Comparison of ENCODE assay signal across 12 cellular contexts in the genomic region with DNA sequence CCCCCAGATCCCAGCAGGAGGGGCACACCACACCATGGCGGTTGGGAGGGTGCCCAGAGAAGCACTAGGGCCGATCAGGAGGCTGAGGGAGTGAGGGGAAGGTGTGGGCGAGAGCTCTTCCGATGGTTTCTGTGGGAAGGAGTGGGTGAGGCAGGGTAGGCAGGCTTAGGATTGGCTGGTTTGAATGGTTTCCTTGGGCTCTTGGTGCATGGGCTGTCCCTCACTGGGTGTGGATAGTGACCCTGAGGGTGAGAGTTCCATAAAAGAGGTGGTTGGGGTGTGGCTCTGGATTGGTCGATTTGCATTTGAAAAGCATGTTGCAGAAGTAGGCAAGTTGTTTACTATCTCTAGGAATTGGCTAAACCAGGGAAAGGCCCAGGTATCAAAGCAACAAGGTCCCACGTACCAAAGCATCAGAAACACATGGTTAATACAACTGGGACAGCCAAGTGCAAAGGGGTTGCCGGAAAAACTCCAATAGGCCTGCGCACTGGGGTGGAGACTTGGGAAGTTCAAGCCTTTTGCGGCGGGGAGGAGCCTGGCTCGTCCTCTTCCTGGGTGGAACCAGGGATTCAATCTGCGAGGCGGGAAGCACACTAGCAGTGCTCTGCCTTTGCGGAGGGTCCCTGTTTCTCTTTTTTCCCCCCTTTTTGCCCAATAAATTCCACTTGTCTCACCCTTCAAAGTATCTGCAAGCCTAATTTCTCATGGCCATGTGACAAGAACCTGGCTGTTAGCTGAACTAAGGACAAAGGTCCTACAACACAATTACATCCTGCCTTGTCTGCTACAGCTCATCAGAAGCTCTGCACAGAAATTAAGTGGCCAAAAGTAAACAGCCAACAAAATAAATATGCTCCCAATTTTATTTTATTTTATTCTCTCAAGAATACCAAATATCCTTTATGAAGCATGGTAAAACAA. TPM values are rescaled to one million over a fixed set of nuclear protein-coding genes. Genes with fewer than 3 reads are reported as not detected.
A peak's percentile ranks its signal among the peaks of the same experiment; 100 is the strongest.
DNase-seq lines count a peak whose midpoint lies in the region; ATAC-seq and TF ChIP-seq lines count a peak whose summit lies in the region.
"Had no signal": no experiment of that assay in that cellular context is flagged by ENCODE, and none has a peak within 500 bp of the region (broad histone marks: within the 10 kb centered on the region; RNA-seq: fewer than 3 reads in every experiment).

No MANE protein-coding gene starts in this region.

- H3K27me3 Mint-ChIP-seq in neural progenitor cell (ENCODE audit: insufficient read depth, low read depth): peaks cover 2% of the 10 kb centered on the region

- H2BK120ac ChIP-seq in IMR-90 (ENCODE audit: low read depth, low read length): peak overlapping the region; percentile 94

- H2AFZ ChIP-seq in IMR-90 (replicated peaks; ENCODE audit: low read length, poor library complexity): no peak overlapping the region
- H2AFZ ChIP-seq in neural progenitor cell (replicated peaks): no peak overlapping the region

- H3K23ac ChIP-seq in IMR-90 (ENCODE audit: low read depth, low read length): peak overlapping the region; percentile 77; the same call in 1 of the 2 replicates

- dilution Hi-C loops in IMR-90 (cut with HindIII; ENCODE audit: low sequenced_read_pairs, unreplicated experiment): no loop called here

- H3K4ac ChIP-seq in IMR-90 (ENCODE audit: low read depth, low read length): peak overlapping the region; percentile 95

- H4K20me1 ChIP-seq in IMR-90 (ENCODE audit: insufficient read depth, low read length) (no peaks in the 10 kb centered on the region), neural progenitor cell (ENCODE audit: low read depth) (no peaks in the 10 kb centered on the region)

- no peak for DNase-seq in IMR-90
- DNase-seq in right atrium auricular region (ENCODE audit: low spot score): no peak
- no peak for DNase-seq in neural progenitor cell (ENCODE audit: low spot score)
- DNase-seq in omental fat pad (ENCODE audit: low spot score): no peak
- DNase-seq in sigmoid colon: no peak
- DNase-seq in NCI-H2196 (lab: John Stamatoyannopoulos, UW; ENCODE audit: unreplicated experiment): no peak
- no peak for DNase-seq in GM19238 (ENCODE audit: insufficient read length, low spot score)
- DNase-seq: kidney glomerular epithelial cell; NCI-H2029 treated with DMSO at 0.1 percent for 48 hours; NK-92 treated with Interleukin-12 subunit alpha and Interleukin-12 subunit beta, amount 100 ng/mL, for 24 hours had no signal

- H3K4me1 ChIP-seq in IMR-90 (ENCODE audit: control insufficient read depth, insufficient read depth, low read length) (peaks cover 14% of the 10 kb centered on the region), right atrium auricular region (peaks cover 0 to 52% of the 10 kb centered on the region in 2 donors), neural progenitor cell (no peaks in the 10 kb centered on the region), sigmoid colon (peaks cover 0 to 25% (median 15%) of the 10 kb centered on the region in 4 donors)

- no peaks in the 10 kb centered on the region for H3K79me1 ChIP-seq in IMR-90 (ENCODE audit: low read depth in 1 of 2, low read length in 2 of 2)

- 0 out of 2 replicates have a peak, but pooled peaks cover 2% of the 10 kb centered on the region for H3K9me3 ChIP-seq in IMR-90 (ENCODE audit: control insufficient read depth, insufficient read depth, low read length)
- H3K9me3 ChIP-seq in right atrium auricular region: no peaks in the 10 kb centered on the region
- no peaks in the 10 kb centered on the region for H3K9me3 ChIP-seq in neural progenitor cell (ENCODE audit: low read depth)
- H3K9me3 ChIP-seq in sigmoid colon: no peaks in the 10 kb centered on the region

- peak overlapping the region; percentile 94; the same call in 1 of the 2 replicates for H2BK20ac ChIP-seq in IMR-90 (ENCODE audit: low read depth, low read length)

- H2AK9ac ChIP-seq in IMR-90 (replicated peaks; ENCODE audit: low read depth, low read length, poor library complexity): no peak overlapping the region

- CTCF ChIA-PET in IMR-90 (lab: Yijun Ruan, JAX): interaction anchor here (2.9 kb wide), 1 partner anchor 206 kb away, joined by 11 read pairs; no protein-coding TSS in a partner anchor

- in situ Hi-C loops in IMR-90 (cut with MboI; ENCODE audit: low sequenced_read_pairs): no loop called here

- no peak overlapping the region for H3K56ac ChIP-seq in IMR-90 (ENCODE audit: extremely low read depth, insufficient read depth, low read length)

- no peak for TF ChIP-seq POLR2A in IMR-90 (IDR thresholded peaks at IDR 0.05; ENCODE audit: low read depth, low read length)
- TF ChIP-seq POLR2A in sigmoid colon (IDR thresholded peaks at IDR 0.05): no peak

- no peak overlapping the region for H3K27ac Mint-ChIP-seq in neural progenitor cell

- no TSS peak for BruUV-seq in IMR-90 (replicated peaks; lab: Mats Ljungman, UMichigan)

- POLR2A ChIA-PET in IMR-90 (lab: Charles Lee; ENCODE audit: unreplicated experiment): no interaction called here

- H4K91ac ChIP-seq in IMR-90 (ENCODE audit: insufficient read depth, low read depth, low read length): peak overlapping the region; percentile 91

- intact Hi-C loops in IMR-90 (cut with micrococcal nuclease) (loop anchor here (5.0 kb wide), 1 partner anchor 67 kb away; no protein-coding TSS in a partner anchor), sigmoid colon (cut with DNase I) (no loop called here)

- peaks cover 14% of the 10 kb centered on the region for H3K9me1 ChIP-seq in IMR-90 (ENCODE audit: insufficient read depth, low read length)

- 72% methylated on average over 12 of the region's 14 CpGs; no CpG with 5 or more reads in 1 of the 2 experiments for WGBS in IMR-90 (ENCODE audit: extremely low coverage in 2 of 2, insufficient read length in 1 of 2), 2 experiments
- WGBS in sigmoid colon, 2 donors: 78 to 79% methylated on average over 14 of the region's 14 CpGs

- ATAC-seq in IMR-90 (ENCODE audit: low read depth): no peak
- no peak for ATAC-seq in omental fat pad (ENCODE audit: low FRiP score)

- H3K9ac ChIP-seq in IMR-90 (ENCODE audit: low read depth, low read length) (no peak overlapping the region), neural progenitor cell (no peak overlapping the region)

- H3K27ac ChIP-seq in C4-2B (peak overlapping the region; percentile 81), IMR-90 (ENCODE audit: insufficient read depth, low read length) (peak overlapping the region; percentile 3; the same call in 1 of the 2 replicates), right atrium auricular region (peak overlapping the region; percentile 54 to 69), neural progenitor cell (no peak overlapping the region), sigmoid colon (peak overlapping the region in 1 of 4 donors; percentile 57)

- no peaks in the 10 kb centered on the region for H3F3A ChIP-seq in neural progenitor cell (ENCODE audit: low read depth)

- H3K36me3 ChIP-seq in IMR-90 (ENCODE audit: control insufficient read depth, insufficient read depth, low read length): no peaks in the 10 kb centered on the region
- no peaks in the 10 kb centered on the region for H3K36me3 ChIP-seq in right atrium auricular region
- no peaks in the 10 kb centered on the region for H3K36me3 ChIP-seq in neural progenitor cell
- no peaks in the 10 kb centered on the region for H3K36me3 ChIP-seq in sigmoid colon

- H3K79me2 ChIP-seq in neural progenitor cell (ENCODE audit: low read depth): no peaks in the 10 kb centered on the region

- H3K27me3 ChIP-seq in IMR-90 (ENCODE audit: control insufficient read depth, insufficient read depth, low read length) (no peaks in the 10 kb centered on the region), right atrium auricular region (no peaks in the 10 kb centered on the region), neural progenitor cell (no peaks in the 10 kb centered on the region), sigmoid colon (no peaks in the 10 kb centered on the region)

- H3K4me1 Mint-ChIP-seq in neural progenitor cell: no peaks in the 10 kb centered on the region

- H3K4me2 ChIP-seq in IMR-90 (ENCODE audit: low read depth, low read length): no peak overlapping the region
- H3K4me2 ChIP-seq in neural progenitor cell: no peak overlapping the region

- H3K4me3 ChIP-seq in IMR-90 (ENCODE audit: insufficient read depth, low read depth, low read length) (no peak overlapping the region), right atrium auricular region (no peak overlapping the region), neural progenitor cell (no peak overlapping the region), sigmoid colon (no peak overlapping the region)

- TF ChIP-seq CTCF in C4-2B (conservative IDR thresholded peaks at IDR 0.05) (no peak), IMR-90 (conservative IDR thresholded peaks at IDR 0.05; ENCODE audit: low read depth, low read length) (no peak), right atrium auricular region (IDR thresholded peaks at IDR 0.05) (no peak), neural progenitor cell (IDR thresholded peaks at IDR 0.05) (no peak), omental fat pad (IDR thresholded peaks at IDR 0.05) (no peak), sigmoid colon (IDR thresholded peaks at IDR 0.05) (no peak)

- H3K4me3 Mint-ChIP-seq in neural progenitor cell: peak overlapping the region; percentile 58

- no peak for TF ChIP-seq EP300 in sigmoid colon (IDR thresholded peaks at IDR 0.05)

- peak overlapping the region; percentile 24; the same call in 1 of the 2 replicates for H4K5ac ChIP-seq in IMR-90 (ENCODE audit: low read depth, low read length)

- H3K36me3 Mint-ChIP-seq in neural progenitor cell: no peaks in the 10 kb centered on the region

- no peak overlapping the region for H2BK5ac ChIP-seq in IMR-90 (ENCODE audit: low read depth, low read length, poor library complexity, severe bottlenecking)

- H2BK15ac ChIP-seq in IMR-90 (ENCODE audit: low read depth, low read length): peak overlapping the region; percentile 98; the same call in 2 of the 3 replicates

- peaks cover 8% of the 10 kb centered on the region for H3K9me3 Mint-ChIP-seq in neural progenitor cell

- TF ChIP-seq RAD21 in IMR-90 (IDR thresholded peaks at IDR 0.05; ENCODE audit: low read length): no peak

- H3K14ac ChIP-seq in IMR-90 (replicated peaks; ENCODE audit: low read depth, low read length): peak overlapping the region; percentile 46; the same call in 1 of the 2 replicates

- H4K8ac ChIP-seq in IMR-90 (ENCODE audit: low read depth in 2 of 2, low read length in 2 of 2): peak overlapping the region; percentile 78 to 92; a peak in 2 of 4 replicates

- H3K18ac ChIP-seq in IMR-90 (ENCODE audit: low read depth, low read length): peak overlapping the region; percentile 19

- peak overlapping the region; percentile 97; the same call in 1 of the 2 replicates for H2AK5ac ChIP-seq in IMR-90 (ENCODE audit: low read depth, low read length)

RNA-seq across cellular contexts. Expression of gene IL1R2, which starts 43.2 kb away (rescaled TPM):
- total RNA-seq in IMR-90 (2012; rRNA removed) (not detected in 2 replicates), right atrium auricular region (10 to 100 TPM in 1 of 2 donors, 1 to 10 TPM in 1; 2.8 to 16.1 TPM), neural progenitor cell (ENCODE audit: low replicate concordance) (not detected in 2 replicates), omental fat pad (100 to 1,000 TPM in 1 of 4 donors, 10 to 100 TPM in 3; 12.2 to 207 (median 32.1) TPM), sigmoid colon (10 to 100 TPM in 2 of 4 donors, 1 to 10 TPM in 2; 3.0 to 15.9 (median 8.6) TPM)
- polyA plus RNA-seq in IMR-90 (2012; rRNA removed) (not detected in 2 replicates), sigmoid colon (10 to 100 TPM; 21.6 to 26.4 (median 24.6) TPM)
- 0.03 TPM in 1 of 2 replicates, not detected in the other for polyA plus RNA-seq in IMR-90 (2012; cell fraction: cytosol; rRNA removed)
- polyA plus RNA-seq in IMR-90 (2012; cell fraction: nucleus; rRNA removed; ENCODE audit: low replicate concordance): 0.14 TPM in 1 of 2 replicates, not detected in the other
- polyA plus RNA-seq: BJ had no signal
